ENCODE assay signal across 2 cellular contexts in the genomic region with DNA sequence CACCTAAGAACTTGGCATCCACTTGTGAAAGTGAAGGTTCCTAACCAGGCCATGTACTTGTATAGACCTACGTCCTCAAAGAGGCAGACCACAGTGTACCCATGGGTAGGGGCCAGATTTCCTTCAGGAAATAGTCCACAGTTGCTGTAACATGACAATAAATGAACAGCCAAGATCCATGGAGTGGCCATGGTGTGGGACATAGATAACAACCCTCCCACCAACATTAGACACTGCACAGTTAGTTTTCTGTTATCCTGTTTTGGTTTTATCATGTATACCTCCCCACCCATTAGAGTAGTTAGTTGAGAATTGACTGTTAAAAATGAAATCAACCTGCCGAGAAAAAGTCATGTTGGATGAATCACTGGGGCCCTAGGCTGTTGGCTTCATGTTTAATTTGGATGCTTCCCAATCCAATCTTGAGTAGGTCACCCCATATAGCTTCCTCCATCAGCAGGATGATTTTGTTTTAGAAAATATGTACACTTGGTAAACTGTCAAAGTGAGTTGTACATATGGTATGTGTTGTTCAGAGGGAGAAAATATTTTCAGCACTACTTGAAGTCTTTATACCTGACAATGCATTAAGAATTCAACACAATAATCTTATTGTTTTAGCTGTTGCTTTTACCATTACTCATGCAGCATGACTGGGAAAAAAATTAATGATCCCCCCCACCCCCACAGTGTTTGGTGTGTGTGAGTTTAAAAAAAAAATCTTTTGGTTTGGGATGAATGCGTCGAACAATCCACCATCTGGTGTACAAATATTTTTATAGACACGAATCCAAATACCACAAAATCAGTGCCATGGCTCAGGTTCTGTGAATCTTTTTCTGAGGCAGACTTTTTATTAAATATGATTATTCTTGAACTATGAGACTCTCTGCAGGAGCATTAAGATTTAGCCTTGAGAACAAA.
A peak's percentile ranks its signal among the peaks of the same experiment; 100 is the strongest.
TF ChIP-seq lines count a peak whose summit lies in the region.

No MANE protein-coding gene starts in this region.

TF ChIP-seq in IMR-90, 13 proteins besides CTCF, POLR2A, EP300 and RAD21:
- TF ChIP-seq CEBPB (IDR thresholded peaks at IDR 0.05; ENCODE audit: low read depth, low read length): no peak
- TF ChIP-seq SMC3 (IDR thresholded peaks at IDR 0.05; ENCODE audit: low read depth, low read length): 0 out of 2 replicates have a peak, but pooled peaks have one; percentile 12
- no peak for TF ChIP-seq MXI1 (IDR thresholded peaks at IDR 0.05; ENCODE audit: borderline replicate concordance, low read depth, low read length)
- TF ChIP-seq MAZ (IDR thresholded peaks at IDR 0.05; ENCODE audit: borderline replicate concordance, low read depth, low read length): no peak
- peak; percentile 34; the same call in 1 of the 2 replicates for TF ChIP-seq BHLHE40 (IDR thresholded peaks at IDR 0.05; ENCODE audit: low read depth, low read length)
- TF ChIP-seq, protein P1, sequence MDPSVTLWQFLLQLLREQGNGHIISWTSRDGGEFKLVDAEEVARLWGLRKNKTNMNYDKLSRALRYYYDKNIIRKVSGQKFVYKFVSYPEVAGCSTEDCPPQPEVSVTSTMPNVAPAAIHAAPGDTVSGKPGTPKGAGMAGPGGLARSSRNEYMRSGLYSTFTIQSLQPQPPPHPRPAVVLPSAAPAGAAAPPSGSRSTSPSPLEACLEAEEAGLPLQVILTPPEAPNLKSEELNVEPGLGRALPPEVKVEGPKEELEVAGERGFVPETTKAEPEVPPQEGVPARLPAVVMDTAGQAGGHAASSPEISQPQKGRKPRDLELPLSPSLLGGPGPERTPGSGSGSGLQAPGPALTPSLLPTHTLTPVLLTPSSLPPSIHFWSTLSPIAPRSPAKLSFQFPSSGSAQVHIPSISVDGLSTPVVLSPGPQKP (IDR thresholded peaks at IDR 0.05; ENCODE audit: borderline replicate concordance, low read depth, low read length): no peak
- TF ChIP-seq NFE2L2 (IDR thresholded peaks at IDR 0.05; ENCODE audit: low read depth, low read length): peak; percentile 79
- TF ChIP-seq, protein P2, sequence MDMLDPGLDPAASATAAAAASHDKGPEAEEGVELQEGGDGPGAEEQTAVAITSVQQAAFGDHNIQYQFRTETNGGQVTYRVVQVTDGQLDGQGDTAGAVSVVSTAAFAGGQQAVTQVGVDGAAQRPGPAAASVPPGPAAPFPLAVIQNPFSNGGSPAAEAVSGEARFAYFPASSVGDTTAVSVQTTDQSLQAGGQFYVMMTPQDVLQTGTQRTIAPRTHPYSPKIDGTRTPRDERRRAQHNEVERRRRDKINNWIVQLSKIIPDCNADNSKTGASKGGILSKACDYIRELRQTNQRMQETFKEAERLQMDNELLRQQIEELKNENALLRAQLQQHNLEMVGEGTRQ (IDR thresholded peaks at IDR 0.05; ENCODE audit: low read depth, low read length): no peak
- peak; percentile 65 for TF ChIP-seq FOS (IDR thresholded peaks at IDR 0.05; ENCODE audit: low read depth, low read length)
- no peak for TF ChIP-seq CHD1 (IDR thresholded peaks at IDR 0.05; ENCODE audit: low read depth, low read length)
- peak; percentile 55; the same call in 1 of the 2 replicates for TF ChIP-seq MAFK (IDR thresholded peaks at IDR 0.05; ENCODE audit: low read depth, low read length)
- no peak for TF ChIP-seq RFX5 (IDR thresholded peaks at IDR 0.05; ENCODE audit: low read depth, low read length)

TF ChIP-seq in HepG2, 621 proteins besides CTCF, POLR2A, EP300 and RAD21:
- peak; percentile 20; the same call in 1 of the 2 replicates for TF ChIP-seq SAP130 (CRISPR knock-in tag; IDR thresholded peaks at IDR 0.05; ENCODE audit: low read depth)
- no peak for TF ChIP-seq RXRA (CRISPR knock-in tag; IDR thresholded peaks at IDR 0.05)
- peak; percentile 58 for TF ChIP-seq FOSL2 (CRISPR knock-in tag; IDR thresholded peaks at IDR 0.05)
- TF ChIP-seq, protein P3, sequence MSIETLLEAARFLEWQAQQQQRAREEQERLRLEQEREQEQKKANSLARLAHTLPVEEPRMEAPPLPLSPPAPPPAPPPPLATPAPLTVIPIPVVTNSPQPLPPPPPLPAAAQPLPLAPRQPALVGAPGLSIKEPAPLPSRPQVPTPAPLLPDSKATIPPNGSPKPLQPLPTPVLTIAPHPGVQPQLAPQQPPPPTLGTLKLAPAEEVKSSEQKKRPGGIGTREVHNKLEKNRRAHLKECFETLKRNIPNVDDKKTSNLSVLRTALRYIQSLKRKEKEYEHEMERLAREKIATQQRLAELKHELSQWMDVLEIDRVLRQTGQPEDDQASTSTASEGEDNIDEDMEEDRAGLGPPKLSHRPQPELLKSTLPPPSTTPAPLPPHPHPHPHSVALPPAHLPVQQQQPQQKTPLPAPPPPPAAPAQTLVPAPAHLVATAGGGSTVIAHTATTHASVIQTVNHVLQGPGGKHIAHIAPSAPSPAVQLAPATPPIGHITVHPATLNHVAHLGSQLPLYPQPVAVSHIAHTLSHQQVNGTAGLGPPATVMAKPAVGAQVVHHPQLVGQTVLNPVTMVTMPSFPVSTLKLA (IDR thresholded peaks at IDR 0.05): no peak
- peak; percentile 22; the same call in 1 of the 2 replicates for TF ChIP-seq SOX5 (CRISPR knock-in tag; IDR thresholded peaks at IDR 0.05; ENCODE audit: borderline replicate concordance)
